ENCODE assay signal across 8 cellular contexts in the genomic region with DNA sequence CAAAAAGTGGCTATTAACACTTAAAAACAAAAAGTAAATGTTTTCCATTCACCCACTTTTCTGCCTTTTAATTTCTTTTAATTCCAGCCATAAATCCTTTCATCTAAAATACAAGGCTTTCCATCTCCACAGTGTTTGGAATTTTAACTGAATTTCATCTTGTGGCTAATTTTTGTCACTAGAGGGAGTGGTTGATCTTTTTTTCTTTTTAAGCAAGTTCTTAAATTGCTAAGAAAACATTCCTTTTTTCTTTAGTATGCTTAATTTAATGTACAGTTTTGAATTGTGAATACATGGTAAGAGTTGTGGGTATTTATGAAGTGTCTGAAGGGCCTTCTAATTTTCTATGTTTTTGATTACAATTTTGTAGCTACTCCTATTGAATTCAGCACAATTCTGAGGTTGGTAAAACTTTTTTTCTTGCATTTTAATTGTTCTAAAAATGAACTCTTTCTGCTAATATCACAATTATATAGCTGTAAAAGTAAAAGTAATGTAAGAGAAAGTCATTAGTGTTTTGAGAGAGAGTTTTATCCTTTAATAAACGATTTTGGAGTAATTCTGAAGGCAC. TPM values are rescaled to one million over a fixed set of nuclear protein-coding genes. Genes with fewer than 3 reads are reported as not detected.
DNase-seq lines count a peak whose midpoint lies in the region; ATAC-seq and TF ChIP-seq lines count a peak whose summit lies in the region.

No MANE protein-coding gene starts in this region.

- no TSS peak for BruUV-seq in PC-9 (replicated peaks; lab: Mats Ljungman, UMichigan)

- no peak overlapping the region for H2AFZ ChIP-seq in PC-9

- DNase-seq in NCI-H510A treated with DMSO at 0.1 percent for 48 hours (lab: John Stamatoyannopoulos, UW) (peak; percentile 2), NCI-H510A (lab: John Stamatoyannopoulos, UW) (no peak), PC-9 (no peak), fibroblast of the aortic adventitia (ENCODE audit: low read depth) (peak; percentile 85), thyroid gland (no peak), NCI-H226 (no peak)
- no peak for DNase-seq in activated CD4-positive, alpha-beta T cell treated with anti-CD3 and anti-CD28 coated beads for 4 hours

- H3K27ac ChIP-seq in PC-9 (no peak overlapping the region), thyroid gland (peak overlapping the region in 2 of 3 donors; percentile 72 to 75)

- H3K9me2 ChIP-seq in PC-9 (ENCODE audit: insufficient read depth) = no peaks in the 10 kb centered on the region

- CTCF ChIA-PET in PC-9 (lab: Charles Lee) = interaction anchor here (0.5 to 2.2 kb wide), 3 partner anchors 202 to 411 kb away, joined by 3 to 8 read pairs (median 4); no protein-coding TSS in a partner anchor

- TF ChIP-seq POLR2A in thyroid gland (IDR thresholded peaks at IDR 0.05) = no peak

- POLR2A ChIA-PET in PC-9 (lab: Charles Lee; ENCODE audit: unreplicated experiment) = no interaction called here

- peaks cover 4% of the 10 kb centered on the region; the same call in 1 of the 2 replicates for H3F3A ChIP-seq in PC-9 (ENCODE audit: insufficient read depth, low read depth)

- intact Hi-C loops in PC-9 (cut with micrococcal nuclease; ENCODE audit: unreplicated experiment) (loop anchor here (1.0 to 10.0 kb wide), 5 partner anchors 93 to 840 kb away; no protein-coding TSS in a partner anchor), thyroid gland (cut with DNase I) (loop anchor here (5.0 to 10.0 kb wide), 2 partner anchors 203 to 320 kb away; no protein-coding TSS in a partner anchor)

- H3K36me3 ChIP-seq in PC-9 (ENCODE audit: low read depth) (no peaks in the 10 kb centered on the region), thyroid gland (no peaks in the 10 kb centered on the region)

- TF ChIP-seq CTCF in PC-9 (conservative IDR thresholded peaks at IDR 0.05) (peak; percentile 82), fibroblast of the aortic adventitia (IDR thresholded peaks at IDR 0.05; ENCODE audit: insufficient read depth, low read length) (peak; percentile 60), thyroid gland (IDR thresholded peaks at IDR 0.05) (peak in 5 of 6 experiments; percentile 24 to 89 (median 56))

- no peaks in the 10 kb centered on the region for H3K79me2 ChIP-seq in PC-9 (ENCODE audit: low read depth)

- no peak for ATAC-seq in GM21737 (IDR thresholded peaks at IDR 0.05; ENCODE audit: unreplicated experiment)

- H3K4me3 ChIP-seq in PC-9 (no peak overlapping the region), fibroblast of the aortic adventitia (ENCODE audit: low read depth, low read length) (no peak overlapping the region), thyroid gland (replicated peaks in 1 of 3) (no peak overlapping the region)

- no peaks in the 10 kb centered on the region for H3K27me3 ChIP-seq in PC-9 (ENCODE audit: insufficient read depth, low read depth)
- no peaks in the 10 kb centered on the region for H3K27me3 ChIP-seq in thyroid gland

- peaks cover 13% of the 10 kb centered on the region for H3K4me1 ChIP-seq in PC-9 (replicated peaks; ENCODE audit: insufficient read depth)
- H3K4me1 ChIP-seq in thyroid gland = peaks cover 35 to 41% of the 10 kb centered on the region in 2 donors

- H3K9me3 ChIP-seq in PC-9 (ENCODE audit: insufficient read depth, low read depth) (no peaks in the 10 kb centered on the region), thyroid gland (no peaks in the 10 kb centered on the region)

- 78 to 87% methylated on average over 1 of the region's 1 CpG for WGBS in thyroid gland, 2 donors

- no peaks in the 10 kb centered on the region; the same call in 1 of the 2 replicates for H4K20me1 ChIP-seq in PC-9 (ENCODE audit: insufficient read depth)

- H3K4me2 ChIP-seq in PC-9 = no peak overlapping the region

RNA-seq across cellular contexts. Expression of gene ANK3, which starts 54.9 kb away (rescaled TPM):
- total RNA-seq in PC-9 (2021) (31.4 and 32.0 TPM in 2 replicates), fibroblast of the aortic adventitia (ENCODE audit: low replicate concordance) (248 and 658 TPM in 2 replicates), thyroid gland (100 to 1,000 TPM in 3 of 4 donors, 10 to 100 TPM in 1; 56.6 to 118 (median 115) TPM)

Comparison
In these comparisons a context has a peak if more than half of its experiments do, and no peak if none do; other contexts are left out.
1. DNase-seq: peak in NCI-H510A treated with DMSO at 0.1 percent for 48 hours (single experiment) and fibroblast of the aortic adventitia (single experiment); none in NCI-H510A (single experiment), PC-9 (0 of 2), thyroid gland (0 of 2), activated CD4-positive, alpha-beta T cell treated with anti-CD3 and anti-CD28 coated beads for 4 hours (0 of 2) and NCI-H226 (single experiment).
2. Peak in every context shown above with its lines, with median percentiles within 50 percentile points of each other: CTCF ChIP-seq.